Comparison of ENCODE assay signal across 1 cellular context in the genomic region with DNA sequence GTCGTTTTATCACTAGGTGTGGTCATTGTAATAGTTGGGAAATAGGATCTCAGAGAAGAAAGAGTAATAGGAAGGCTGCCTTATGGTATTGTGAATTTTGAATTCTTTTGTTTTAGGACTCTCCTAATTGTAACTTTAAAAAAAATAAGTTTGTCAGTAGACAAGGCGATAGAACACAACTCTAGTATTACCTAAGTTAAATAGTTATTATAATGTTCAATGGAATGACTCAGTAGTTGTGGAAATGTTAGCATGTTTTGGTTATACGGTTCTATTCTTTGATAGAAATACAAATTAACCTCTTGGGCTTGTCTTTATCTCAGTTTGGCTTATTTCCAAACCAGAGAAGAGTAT.
TF ChIP-seq lines count a peak whose summit lies in the region.

No MANE protein-coding gene starts in this region.

TF ChIP-seq in H1, 55 proteins besides CTCF, POLR2A, EP300 and RAD21:
- no peak for TF ChIP-seq SP1 (IDR thresholded peaks at IDR 0.05; ENCODE audit: low read depth, low read length)
- TF ChIP-seq BRCA1 (IDR thresholded peaks at IDR 0.05; ENCODE audit: low read depth, low read length), result no peak
- TF ChIP-seq JUND (IDR thresholded peaks at IDR 0.05; ENCODE audit: low read length), result no peak
- TF ChIP-seq HDAC6 (IDR thresholded peaks at IDR 0.05; ENCODE audit: low read depth, low read length), result no peak
- TF ChIP-seq SIX5 (IDR thresholded peaks at IDR 0.05; ENCODE audit: low read depth, low read length), result no peak
- no peak for TF ChIP-seq GTF2F1 (IDR thresholded peaks at IDR 0.05; ENCODE audit: borderline replicate concordance, low read depth, low read length)
- TF ChIP-seq HDAC2 (IDR thresholded peaks at IDR 0.05; ENCODE audit: borderline replicate concordance in 1 of 2, low read depth in 2 of 2, low read length in 2 of 2), result no peak
- TF ChIP-seq BCL11A (IDR thresholded peaks at IDR 0.05; ENCODE audit: low read depth in 2 of 2, low read length in 2 of 2), result no peak
- TF ChIP-seq JUN (IDR thresholded peaks at IDR 0.05; ENCODE audit: low read depth, low read length), result no peak
- no peak for TF ChIP-seq CBX8 (IDR thresholded peaks at IDR 0.05; ENCODE audit: borderline replicate concordance, low read depth, low read length)
- no peak for TF ChIP-seq CBX5 (IDR thresholded peaks at IDR 0.05; ENCODE audit: low read depth, low read length)
- TF ChIP-seq ASH2L (IDR thresholded peaks at IDR 0.05; ENCODE audit: low read length), result no peak
